In the genomic region with DNA sequence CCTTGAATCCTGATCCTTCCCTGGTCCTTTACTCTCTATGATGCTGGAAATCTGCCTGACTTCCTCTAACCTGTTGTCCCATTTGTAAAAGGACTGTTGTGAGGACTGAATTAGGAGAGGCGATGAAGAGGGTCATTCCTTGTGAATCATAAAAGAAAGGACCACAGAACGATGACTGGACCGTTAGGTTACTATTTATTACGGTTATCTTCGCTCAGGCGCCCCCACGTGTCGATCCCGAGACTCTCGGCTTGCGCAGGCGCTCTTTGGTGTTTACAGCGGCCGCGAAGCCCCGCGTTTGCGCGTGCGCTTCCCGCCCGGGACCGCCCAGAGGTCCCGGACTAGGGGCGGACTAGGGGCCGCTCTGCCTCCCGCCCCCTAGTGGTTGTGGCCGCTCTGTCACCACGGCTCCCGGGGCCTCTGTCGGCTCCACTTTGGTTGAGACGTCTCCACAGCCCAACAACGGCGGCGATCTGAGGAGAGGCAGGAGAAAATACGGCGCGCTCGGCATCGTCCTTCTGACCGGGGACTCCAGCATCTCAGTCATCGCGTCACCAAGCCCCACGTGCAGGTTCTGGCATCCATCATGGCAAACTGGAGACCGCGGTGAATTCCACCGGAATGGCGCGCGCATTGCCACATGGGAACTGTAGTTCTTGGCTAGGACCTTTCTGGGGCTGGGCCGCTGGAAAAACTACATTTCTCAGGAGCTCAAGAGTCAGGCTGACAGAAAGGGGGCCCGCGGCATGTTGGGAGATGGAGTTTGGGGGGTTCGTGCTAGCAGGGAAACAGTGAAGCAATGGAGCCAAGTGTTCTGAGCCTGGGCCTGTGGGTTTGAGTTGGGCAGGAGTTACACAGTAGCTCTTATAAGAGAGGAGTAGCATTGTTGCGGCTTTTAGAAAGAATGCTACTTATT, we compare ENCODE assay signal across 1 cellular context.
TF ChIP-seq lines count a peak whose summit lies in the region.

A gene with protein sequence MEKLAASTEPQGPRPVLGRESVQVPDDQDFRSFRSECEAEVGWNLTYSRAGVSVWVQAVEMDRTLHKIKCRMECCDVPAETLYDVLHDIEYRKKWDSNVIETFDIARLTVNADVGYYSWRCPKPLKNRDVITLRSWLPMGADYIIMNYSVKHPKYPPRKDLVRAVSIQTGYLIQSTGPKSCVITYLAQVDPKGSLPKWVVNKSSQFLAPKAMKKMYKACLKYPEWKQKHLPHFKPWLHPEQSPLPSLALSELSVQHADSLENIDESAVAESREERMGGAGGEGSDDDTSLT (minus strand): TSS at position 596 of the 916 bp plus-strand sequence. CDS start 12,866 bp downstream, outside the sequence.

TF ChIP-seq in HepG2, 621 proteins besides CTCF, POLR2A, EP300 and RAD21 (continued from another document and continues in another):
- TF ChIP-seq, protein P1, sequence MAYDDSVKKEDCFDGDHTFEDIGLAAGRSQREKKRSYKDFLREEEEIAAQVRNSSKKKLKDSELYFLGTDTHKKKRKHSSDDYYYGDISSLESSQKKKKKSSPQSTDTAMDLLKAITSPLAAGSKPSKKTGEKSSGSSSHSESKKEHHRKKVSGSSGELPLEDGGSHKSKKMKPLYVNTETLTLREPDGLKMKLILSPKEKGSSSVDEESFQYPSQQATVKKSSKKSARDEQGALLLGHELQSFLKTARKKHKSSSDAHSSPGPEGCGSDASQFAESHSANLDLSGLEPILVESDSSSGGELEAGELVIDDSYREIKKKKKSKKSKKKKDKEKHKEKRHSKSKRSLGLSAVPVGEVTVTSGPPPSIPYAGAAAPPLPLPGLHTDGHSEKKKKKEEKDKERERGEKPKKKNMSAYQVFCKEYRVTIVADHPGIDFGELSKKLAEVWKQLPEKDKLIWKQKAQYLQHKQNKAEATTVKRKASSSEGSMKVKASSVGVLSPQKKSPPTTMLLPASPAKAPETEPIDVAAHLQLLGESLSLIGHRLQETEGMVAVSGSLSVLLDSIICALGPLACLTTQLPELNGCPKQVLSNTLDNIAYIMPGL (CRISPR knock-in tag; IDR thresholded peaks at IDR 0.05; ENCODE audit: borderline replicate concordance in 1 of 2, low read depth in 1 of 2) = peak; percentile 97
- TF ChIP-seq, protein P2, sequence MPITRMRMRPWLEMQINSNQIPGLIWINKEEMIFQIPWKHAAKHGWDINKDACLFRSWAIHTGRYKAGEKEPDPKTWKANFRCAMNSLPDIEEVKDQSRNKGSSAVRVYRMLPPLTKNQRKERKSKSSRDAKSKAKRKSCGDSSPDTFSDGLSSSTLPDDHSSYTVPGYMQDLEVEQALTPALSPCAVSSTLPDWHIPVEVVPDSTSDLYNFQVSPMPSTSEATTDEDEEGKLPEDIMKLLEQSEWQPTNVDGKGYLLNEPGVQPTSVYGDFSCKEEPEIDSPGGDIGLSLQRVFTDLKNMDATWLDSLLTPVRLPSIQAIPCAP (CRISPR knock-in tag; IDR thresholded peaks at IDR 0.05; ENCODE audit: low read depth) = no peak
- peak; percentile 89; the same call in 1 of the 2 replicates for TF ChIP-seq KDM2A (CRISPR knock-in tag; IDR thresholded peaks at IDR 0.05; ENCODE audit: borderline replicate concordance, low read depth)
- TF ChIP-seq, protein P3, sequence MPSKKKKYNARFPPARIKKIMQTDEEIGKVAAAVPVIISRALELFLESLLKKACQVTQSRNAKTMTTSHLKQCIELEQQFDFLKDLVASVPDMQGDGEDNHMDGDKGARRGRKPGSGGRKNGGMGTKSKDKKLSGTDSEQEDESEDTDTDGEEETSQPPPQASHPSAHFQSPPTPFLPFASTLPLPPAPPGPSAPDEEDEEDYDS (CRISPR knock-in tag; IDR thresholded peaks at IDR 0.05) = peak; percentile 38; the same call in 1 of the 2 replicates
- TF ChIP-seq, protein P4, sequence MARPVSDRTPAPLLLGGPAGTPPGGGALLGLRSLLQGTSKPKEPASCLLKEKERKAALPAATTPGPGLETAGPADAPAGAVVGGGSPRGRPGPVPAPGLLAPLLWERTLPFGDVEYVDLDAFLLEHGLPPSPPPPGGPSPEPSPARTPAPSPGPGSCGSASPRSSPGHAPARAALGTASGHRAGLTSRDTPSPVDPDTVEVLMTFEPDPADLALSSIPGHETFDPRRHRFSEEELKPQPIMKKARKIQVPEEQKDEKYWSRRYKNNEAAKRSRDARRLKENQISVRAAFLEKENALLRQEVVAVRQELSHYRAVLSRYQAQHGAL (CRISPR knock-in tag; IDR thresholded peaks at IDR 0.05; ENCODE audit: not compliant biosample characterization) = no peak
- no peak for TF ChIP-seq ZNF431 (CRISPR knock-in tag; IDR thresholded peaks at IDR 0.05; ENCODE audit: borderline replicate concordance, low read depth)
- TF ChIP-seq ARHGAP35 (CRISPR knock-in tag; IDR thresholded peaks at IDR 0.05; ENCODE audit: borderline replicate concordance) = peak; percentile 92; the same call in 1 of the 2 replicates
- peak; percentile 73; the same call in 1 of the 2 replicates for TF ChIP-seq KMT2B (CRISPR knock-in tag; IDR thresholded peaks at IDR 0.05)
- TF ChIP-seq KDM1A (CRISPR knock-in tag; IDR thresholded peaks at IDR 0.05) = no peak
- TF ChIP-seq CCDC6 (CRISPR knock-in tag; IDR thresholded peaks at IDR 0.05) = peak; percentile 47; the same call in 1 of the 2 replicates
- TF ChIP-seq, protein P5, sequence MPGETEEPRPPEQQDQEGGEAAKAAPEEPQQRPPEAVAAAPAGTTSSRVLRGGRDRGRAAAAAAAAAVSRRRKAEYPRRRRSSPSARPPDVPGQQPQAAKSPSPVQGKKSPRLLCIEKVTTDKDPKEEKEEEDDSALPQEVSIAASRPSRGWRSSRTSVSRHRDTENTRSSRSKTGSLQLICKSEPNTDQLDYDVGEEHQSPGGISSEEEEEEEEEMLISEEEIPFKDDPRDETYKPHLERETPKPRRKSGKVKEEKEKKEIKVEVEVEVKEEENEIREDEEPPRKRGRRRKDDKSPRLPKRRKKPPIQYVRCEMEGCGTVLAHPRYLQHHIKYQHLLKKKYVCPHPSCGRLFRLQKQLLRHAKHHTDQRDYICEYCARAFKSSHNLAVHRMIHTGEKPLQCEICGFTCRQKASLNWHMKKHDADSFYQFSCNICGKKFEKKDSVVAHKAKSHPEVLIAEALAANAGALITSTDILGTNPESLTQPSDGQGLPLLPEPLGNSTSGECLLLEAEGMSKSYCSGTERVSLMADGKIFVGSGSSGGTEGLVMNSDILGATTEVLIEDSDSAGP (CRISPR knock-in tag; IDR thresholded peaks at IDR 0.05; ENCODE audit: borderline replicate concordance) = peak; percentile 93; the same call in 1 of the 2 replicates
- peak; percentile 46 for TF ChIP-seq NCOA2 (CRISPR knock-in tag; IDR thresholded peaks at IDR 0.05)
- TF ChIP-seq, protein P6, sequence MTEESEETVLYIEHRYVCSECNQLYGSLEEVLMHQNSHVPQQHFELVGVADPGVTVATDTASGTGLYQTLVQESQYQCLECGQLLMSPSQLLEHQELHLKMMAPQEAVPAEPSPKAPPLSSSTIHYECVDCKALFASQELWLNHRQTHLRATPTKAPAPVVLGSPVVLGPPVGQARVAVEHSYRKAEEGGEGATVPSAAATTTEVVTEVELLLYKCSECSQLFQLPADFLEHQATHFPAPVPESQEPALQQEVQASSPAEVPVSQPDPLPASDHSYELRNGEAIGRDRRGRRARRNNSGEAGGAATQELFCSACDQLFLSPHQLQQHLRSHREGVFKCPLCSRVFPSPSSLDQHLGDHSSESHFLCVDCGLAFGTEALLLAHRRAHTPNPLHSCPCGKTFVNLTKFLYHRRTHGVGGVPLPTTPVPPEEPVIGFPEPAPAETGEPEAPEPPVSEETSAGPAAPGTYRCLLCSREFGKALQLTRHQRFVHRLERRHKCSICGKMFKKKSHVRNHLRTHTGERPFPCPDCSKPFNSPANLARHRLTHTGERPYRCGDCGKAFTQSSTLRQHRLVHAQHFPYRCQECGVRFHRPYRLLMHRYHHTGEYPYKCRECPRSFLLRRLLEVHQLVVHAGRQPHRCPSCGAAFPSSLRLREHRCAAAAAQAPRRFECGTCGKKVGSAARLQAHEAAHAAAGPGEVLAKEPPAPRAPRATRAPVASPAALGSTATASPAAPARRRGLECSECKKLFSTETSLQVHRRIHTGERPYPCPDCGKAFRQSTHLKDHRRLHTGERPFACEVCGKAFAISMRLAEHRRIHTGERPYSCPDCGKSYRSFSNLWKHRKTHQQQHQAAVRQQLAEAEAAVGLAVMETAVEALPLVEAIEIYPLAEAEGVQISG (CRISPR knock-in tag; IDR thresholded peaks at IDR 0.05) = peak; percentile 85
- TF ChIP-seq ZNF563 (CRISPR knock-in tag; IDR thresholded peaks at IDR 0.05) = 0 out of 2 replicates have a peak, but pooled peaks have one; percentile 29
- TF ChIP-seq, protein P7, sequence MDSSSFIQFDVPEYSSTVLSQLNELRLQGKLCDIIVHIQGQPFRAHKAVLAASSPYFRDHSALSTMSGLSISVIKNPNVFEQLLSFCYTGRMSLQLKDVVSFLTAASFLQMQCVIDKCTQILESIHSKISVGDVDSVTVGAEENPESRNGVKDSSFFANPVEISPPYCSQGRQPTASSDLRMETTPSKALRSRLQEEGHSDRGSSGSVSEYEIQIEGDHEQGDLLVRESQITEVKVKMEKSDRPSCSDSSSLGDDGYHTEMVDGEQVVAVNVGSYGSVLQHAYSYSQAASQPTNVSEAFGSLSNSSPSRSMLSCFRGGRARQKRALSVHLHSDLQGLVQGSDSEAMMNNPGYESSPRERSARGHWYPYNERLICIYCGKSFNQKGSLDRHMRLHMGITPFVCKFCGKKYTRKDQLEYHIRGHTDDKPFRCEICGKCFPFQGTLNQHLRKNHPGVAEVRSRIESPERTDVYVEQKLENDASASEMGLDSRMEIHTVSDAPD (CRISPR knock-in tag; IDR thresholded peaks at IDR 0.05) = no peak
- peak; percentile 61; the same call in 1 of the 2 replicates for TF ChIP-seq ZSCAN25 (CRISPR knock-in tag; IDR thresholded peaks at IDR 0.05)
- TF ChIP-seq SUZ12 (IDR thresholded peaks at IDR 0.05; ENCODE audit: low read depth, low read length) = peak; percentile 60
- TF ChIP-seq, protein P8, sequence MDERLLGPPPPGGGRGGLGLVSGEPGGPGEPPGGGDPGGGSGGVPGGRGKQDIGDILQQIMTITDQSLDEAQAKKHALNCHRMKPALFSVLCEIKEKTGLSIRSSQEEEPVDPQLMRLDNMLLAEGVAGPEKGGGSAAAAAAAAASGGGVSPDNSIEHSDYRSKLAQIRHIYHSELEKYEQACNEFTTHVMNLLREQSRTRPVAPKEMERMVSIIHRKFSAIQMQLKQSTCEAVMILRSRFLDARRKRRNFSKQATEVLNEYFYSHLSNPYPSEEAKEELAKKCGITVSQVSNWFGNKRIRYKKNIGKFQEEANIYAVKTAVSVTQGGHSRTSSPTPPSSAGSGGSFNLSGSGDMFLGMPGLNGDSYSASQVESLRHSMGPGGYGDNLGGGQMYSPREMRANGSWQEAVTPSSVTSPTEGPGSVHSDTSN (CRISPR knock-in tag; IDR thresholded peaks at IDR 0.05) = no peak
- TF ChIP-seq ESRRA (CRISPR knock-in tag; IDR thresholded peaks at IDR 0.05; ENCODE audit: low read depth) = 0 out of 2 replicates have a peak, but pooled peaks have one; percentile 13
- TF ChIP-seq ZNF564 (CRISPR knock-in tag; IDR thresholded peaks at IDR 0.05) = peak; percentile 73; the same call in 1 of the 2 replicates
- peak; percentile 87 for TF ChIP-seq GATAD1 (CRISPR knock-in tag; IDR thresholded peaks at IDR 0.05)
- peak; percentile 61; the same call in 1 of the 2 replicates for TF ChIP-seq ZNF766 (CRISPR knock-in tag; IDR thresholded peaks at IDR 0.05; ENCODE audit: borderline replicate concordance)
- no peak for TF ChIP-seq TBL1XR1 (IDR thresholded peaks at IDR 0.05; ENCODE audit: borderline replicate concordance, low read length, partially characterized antibody)
- TF ChIP-seq SMAD9 (CRISPR knock-in tag; IDR thresholded peaks at IDR 0.05) = 0 out of 2 replicates have a peak, but pooled peaks have one; percentile 67
- peak; percentile 43; the same call in 1 of the 2 replicates for TF ChIP-seq IRF2 (CRISPR knock-in tag; IDR thresholded peaks at IDR 0.05)
- no peak for TF ChIP-seq ZNF660 (CRISPR knock-in tag; IDR thresholded peaks at IDR 0.05; ENCODE audit: borderline replicate concordance, low read depth)
- no peak for TF ChIP-seq NR2F6 (IDR thresholded peaks at IDR 0.05)
- 0 out of 2 replicates have a peak, but pooled peaks have one; percentile 33 for TF ChIP-seq NR2F6 (CRISPR knock-in tag; IDR thresholded peaks at IDR 0.05)
- TF ChIP-seq ZNF12 (CRISPR knock-in tag; IDR thresholded peaks at IDR 0.05) = peak; percentile 38; the same call in 1 of the 2 replicates
- peak; percentile 55 for TF ChIP-seq POLR2AphosphoS5 (IDR thresholded peaks at IDR 0.05; ENCODE audit: low read depth, low read length)
- TF ChIP-seq ZSCAN29 (CRISPR knock-in tag; conservative IDR thresholded peaks at IDR 0.05) = 0 out of 2 replicates have a peak, but pooled peaks have one; percentile 32
- TF ChIP-seq ZNF577 (CRISPR knock-in tag; IDR thresholded peaks at IDR 0.05; ENCODE audit: borderline replicate concordance, low read depth) = no peak
- TF ChIP-seq NFE2L2 (IDR thresholded peaks at IDR 0.05; ENCODE audit: low read length) = 0 out of 2 replicates have a peak, but pooled peaks have one; percentile 3
- TF ChIP-seq, protein P9, sequence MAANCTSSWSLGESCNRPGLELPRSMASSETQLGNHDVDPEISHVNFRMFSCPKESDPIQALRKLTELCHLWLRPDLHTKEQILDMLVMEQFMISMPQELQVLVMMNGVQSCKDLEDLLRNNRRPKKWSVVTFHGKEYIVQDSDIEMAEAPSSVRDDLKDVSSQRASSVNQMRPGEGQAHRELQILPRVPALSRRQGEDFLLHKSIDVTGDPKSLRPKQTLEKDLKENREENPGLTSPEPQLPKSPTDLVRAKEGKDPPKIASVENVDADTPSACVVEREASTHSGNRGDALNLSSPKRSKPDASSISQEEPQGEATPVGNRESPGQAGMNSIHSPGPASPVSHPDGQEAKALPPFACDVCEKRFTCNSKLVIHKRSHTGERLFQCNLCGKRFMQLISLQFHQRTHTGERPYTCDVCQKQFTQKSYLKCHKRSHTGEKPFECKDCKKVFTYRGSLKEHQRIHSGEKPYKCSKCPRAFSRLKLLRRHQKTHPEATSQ (CRISPR knock-in tag; IDR thresholded peaks at IDR 0.05; ENCODE audit: borderline replicate concordance) = no peak; the same call in 1 of the 2 replicates
- no peak; the same call in 1 of the 2 replicates for TF ChIP-seq ZZZ3 (CRISPR knock-in tag; IDR thresholded peaks at IDR 0.05; ENCODE audit: borderline replicate concordance)
- TF ChIP-seq, protein P10, sequence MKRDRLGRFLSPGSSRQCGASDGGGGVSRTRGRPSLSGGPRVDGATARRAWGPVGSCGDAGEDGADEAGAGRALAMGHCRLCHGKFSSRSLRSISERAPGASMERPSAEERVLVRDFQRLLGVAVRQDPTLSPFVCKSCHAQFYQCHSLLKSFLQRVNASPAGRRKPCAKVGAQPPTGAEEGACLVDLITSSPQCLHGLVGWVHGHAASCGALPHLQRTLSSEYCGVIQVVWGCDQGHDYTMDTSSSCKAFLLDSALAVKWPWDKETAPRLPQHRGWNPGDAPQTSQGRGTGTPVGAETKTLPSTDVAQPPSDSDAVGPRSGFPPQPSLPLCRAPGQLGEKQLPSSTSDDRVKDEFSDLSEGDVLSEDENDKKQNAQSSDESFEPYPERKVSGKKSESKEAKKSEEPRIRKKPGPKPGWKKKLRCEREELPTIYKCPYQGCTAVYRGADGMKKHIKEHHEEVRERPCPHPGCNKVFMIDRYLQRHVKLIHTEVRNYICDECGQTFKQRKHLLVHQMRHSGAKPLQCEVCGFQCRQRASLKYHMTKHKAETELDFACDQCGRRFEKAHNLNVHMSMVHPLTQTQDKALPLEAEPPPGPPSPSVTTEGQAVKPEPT (CRISPR knock-in tag; IDR thresholded peaks at IDR 0.05; ENCODE audit: low read depth) = peak; percentile 80; the same call in 1 of the 2 replicates
- no peak; the same call in none of the 2 replicates for TF ChIP-seq ZNF264 (CRISPR knock-in tag; IDR thresholded peaks at IDR 0.05)
- no peak; the same call in 1 of the 2 replicates for TF ChIP-seq KDM5B (CRISPR knock-in tag; IDR thresholded peaks at IDR 0.05; ENCODE audit: borderline replicate concordance)
- TF ChIP-seq NFYC (CRISPR knock-in tag; IDR thresholded peaks at IDR 0.05) = no peak; the same call in 1 of the 2 replicates
